24 cellular contexts compared by ENCODE assay signal in genomic region chr7:66571568-66571967, GRCh38.
"Had no signal": no experiment of that assay in that cellular context is flagged by ENCODE, and none has a peak within 500 bp of the region (broad histone marks: within the 10 kb centered on the region; RNA-seq: fewer than 3 reads in every experiment).

No MANE protein-coding gene starts in this region.

- H3K9me3 ChIP-seq: gastrocnemius medialis, prostate gland, sigmoid colon, stomach, thyroid gland, vagina had no signal

- H3K4me3 Mint-ChIP-seq: naive thymus-derived CD4-positive, alpha-beta T cell; nephron; neural progenitor cell; stimulated activated effector memory CD8-positive, alpha-beta T cell treated with anti-CD3 and anti-CD28 coated beads, Interleukin-12 subunit alpha, Interleukin-12 subunit beta, amount 100 ng/mL, for 72 hours had no signal

- H3K4me3 ChIP-seq: coronary artery, gastrocnemius medialis, neural progenitor cell, prostate gland, sigmoid colon, stomach, thyroid gland, vagina had no signal

- H3K9me3 Mint-ChIP-seq: naive thymus-derived CD4-positive, alpha-beta T cell; nephron; neural progenitor cell; stimulated activated effector memory CD8-positive, alpha-beta T cell treated with anti-CD3 and anti-CD28 coated beads, Interleukin-12 subunit alpha, Interleukin-12 subunit beta, amount 100 ng/mL, for 72 hours had no signal

- H2AFZ ChIP-seq: neural progenitor cell had no signal

- H3K4me1 Mint-ChIP-seq: nephron had no signal

- DNase-seq: dermis blood vessel endothelial cell; effector memory CD4-positive, alpha-beta T cell; erythroblast; foreskin fibroblast; gastrocnemius medialis; head of caudate nucleus; mesendoderm; midbrain; naive thymus-derived CD4-positive, alpha-beta T cell; right cardiac atrium; sigmoid colon; stimulated activated CD4-positive, alpha-beta T cell treated with anti-CD3 and anti-CD28 coated beads, Interleukin-2, amount 100 ng/mL, for 24 hours; stimulated activated CD4-positive, alpha-beta T cell treated with anti-CD3 and anti-CD28 coated beads, Interleukin-4, amount 100 ng/mL, for 24 hours; stimulated activated naive CD4-positive, alpha-beta T cell treated with Interleukin-2 at 50 U/mL for 16 hours; stomach; thyroid gland; trophoblast cell had no signal

- H3K27me3 ChIP-seq: gastrocnemius medialis, neural progenitor cell, sigmoid colon, stomach, thyroid gland, vagina had no signal

- ATAC-seq: gastrocnemius medialis; left lobe of liver; naive thymus-derived CD4-positive, alpha-beta T cell; right cardiac atrium; stimulated activated effector memory CD8-positive, alpha-beta T cell treated with anti-CD3 and anti-CD28 coated beads, Interleukin-12 subunit alpha, Interleukin-12 subunit beta, amount 100 ng/mL, for 72 hours had no signal

- H3K4me2 ChIP-seq: neural progenitor cell had no signal

- H3K36me3 ChIP-seq: prostate gland had no signal

- H3K27ac Mint-ChIP-seq: nephron; neural progenitor cell; stimulated activated effector memory CD8-positive, alpha-beta T cell treated with anti-CD3 and anti-CD28 coated beads, Interleukin-12 subunit alpha, Interleukin-12 subunit beta, amount 100 ng/mL, for 72 hours had no signal

- H3K4me1 ChIP-seq: gastrocnemius medialis, prostate gland had no signal

- H3K27ac ChIP-seq: coronary artery, gastrocnemius medialis, prostate gland, sigmoid colon, stomach, thyroid gland, vagina had no signal

- H3K27me3 Mint-ChIP-seq: naive thymus-derived CD4-positive, alpha-beta T cell had no signal
